ENCODE assay signal across 19 cellular contexts in genomic region chr6:19824058-19824807, GRCh38. TPM values are rescaled to one million over a fixed set of nuclear protein-coding genes. Genes with fewer than 3 reads are reported as not detected.
"Had no signal": no experiment of that assay in that cellular context is flagged by ENCODE, and none has a peak within 500 bp of the region (broad histone marks: within the 10 kb centered on the region; RNA-seq: fewer than 3 reads in every experiment).

No MANE protein-coding gene starts in this region.

- H3K9me3 ChIP-seq: psoas muscle, right lobe of liver, transverse colon had no signal

- H3K4me1 ChIP-seq: psoas muscle, right lobe of liver, transverse colon had no signal

- H3K9me3 Mint-ChIP-seq: T-helper 2 cell treated with Interferon-gamma antibody and Interleukin-4, amounts not matched to agents 5 μg/mL and 100 μg/mL, for 36 hours had no signal

- H3K36me3 Mint-ChIP-seq: activated naive CD8-positive, alpha-beta T cell treated with anti-CD3 and anti-CD28 coated beads for 36 hours; stimulated activated effector memory CD8-positive, alpha-beta T cell treated with anti-CD3 and anti-CD28 coated beads, Interleukin-12 subunit alpha, Interleukin-12 subunit beta, amount 100 ng/mL, for 72 hours had no signal

- H3K27ac ChIP-seq: epithelial cell of prostate, psoas muscle, right lobe of liver had no signal

- H3K4me3 Mint-ChIP-seq: activated naive CD8-positive, alpha-beta T cell treated with anti-CD3 and anti-CD28 coated beads for 36 hours; brain; dendritic cell treated with granulocyte-macrophage colony-stimulating factor and Interleukin-4, amounts not matched to agents 40 ng/mL and 50 ng/mL, for 4 days; nephron progenitor cell; stimulated activated effector memory CD8-positive, alpha-beta T cell treated with anti-CD3 and anti-CD28 coated beads, Interleukin-12 subunit alpha, Interleukin-12 subunit beta, amount 100 ng/mL, for 72 hours; T-helper 2 cell treated with Interferon-gamma antibody and Interleukin-4, amounts not matched to agents 5 μg/mL and 100 μg/mL, for 36 hours had no signal

- DNase-seq: activated CD4-positive, alpha-beta T cell treated with anti-CD3 and anti-CD28 coated beads, Interleukin-2, amount 50 U/mL, for 1 hour; activated CD8-positive, alpha-beta memory T cell treated with anti-CD3 and anti-CD28 coated beads for 24 hours; activated naive CD8-positive, alpha-beta T cell treated with anti-CD3 and anti-CD28 coated beads for 36 hours; cerebellar nuclear complex; effector memory CD4-positive, alpha-beta T cell; foreskin fibroblast; glutamatergic neuron; hypothalamus; nephron progenitor cell; occipital lobe; psoas muscle; right lobe of liver; stimulated activated CD4-positive, alpha-beta T cell treated with anti-CD3 and anti-CD28 coated beads, Interleukin-1b, Interleukin-23, amount 100 ng/mL, for 48 hours; transverse colon had no signal

- H3K27me3 Mint-ChIP-seq: activated naive CD8-positive, alpha-beta T cell treated with anti-CD3 and anti-CD28 coated beads for 36 hours; dendritic cell treated with granulocyte-macrophage colony-stimulating factor and Interleukin-4, amounts not matched to agents 40 ng/mL and 50 ng/mL, for 4 days had no signal

- H3K27ac Mint-ChIP-seq: activated naive CD8-positive, alpha-beta T cell treated with anti-CD3 and anti-CD28 coated beads for 36 hours; brain; dendritic cell treated with granulocyte-macrophage colony-stimulating factor and Interleukin-4, amounts not matched to agents 40 ng/mL and 50 ng/mL, for 4 days; nephron progenitor cell; stimulated activated effector memory CD8-positive, alpha-beta T cell treated with anti-CD3 and anti-CD28 coated beads, Interleukin-12 subunit alpha, Interleukin-12 subunit beta, amount 100 ng/mL, for 72 hours; T-helper 2 cell treated with Interferon-gamma antibody and Interleukin-4, amounts not matched to agents 5 μg/mL and 100 μg/mL, for 36 hours had no signal

- H3K27me3 ChIP-seq: right lobe of liver, transverse colon had no signal

- ATAC-seq: right lobe of liver; stimulated activated effector memory CD8-positive, alpha-beta T cell treated with anti-CD3 and anti-CD28 coated beads, Interleukin-12 subunit alpha, Interleukin-12 subunit beta, amount 100 ng/mL, for 72 hours had no signal

- H3K36me3 ChIP-seq: right lobe of liver, transverse colon had no signal

- H3K4me3 ChIP-seq: psoas muscle, right lobe of liver, transverse colon had no signal

- H3K4me1 Mint-ChIP-seq: activated naive CD8-positive, alpha-beta T cell treated with anti-CD3 and anti-CD28 coated beads for 36 hours; brain; stimulated activated effector memory CD8-positive, alpha-beta T cell treated with anti-CD3 and anti-CD28 coated beads, Interleukin-12 subunit alpha, Interleukin-12 subunit beta, amount 100 ng/mL, for 72 hours had no signal

RNA-seq across cellular contexts. Expression of gene ID4, which starts 12.9 kb away (rescaled TPM):
- total RNA-seq: activated naive CD8-positive, alpha-beta T cell treated with anti-CD3 and anti-CD28 coated beads for 36 hours had no signal
